23 cellular contexts compared by ENCODE assay signal in genomic region chr6:144173971-144174370, GRCh38.
"Had no signal": no experiment of that assay in that cellular context is flagged by ENCODE, and none has a peak within 500 bp of the region (broad histone marks: within the 10 kb centered on the region; RNA-seq: fewer than 3 reads in every experiment).

No MANE protein-coding gene starts in this region.

- H3K27ac ChIP-seq: colonic mucosa, epithelial cell of prostate, esophagus squamous epithelium, gastrocnemius medialis, heart right ventricle, left lung had no signal

- H3K4me1 ChIP-seq: colonic mucosa, esophagus squamous epithelium, gastrocnemius medialis had no signal

- H3K4me3 ChIP-seq: colonic mucosa, esophagus squamous epithelium, gastrocnemius medialis, heart right ventricle, left lung, lung had no signal

- H3K9me3 ChIP-seq: colonic mucosa, esophagus squamous epithelium, gastrocnemius medialis, left lung had no signal

- DNase-seq: colonic mucosa; cortex of kidney; effector CD8-positive, alpha-beta T cell; effector memory CD8-positive, alpha-beta T cell; endodermal cell; erythroblast; esophagus squamous epithelium; foreskin fibroblast; foreskin melanocyte; gastrocnemius medialis; glutamatergic neuron; head of caudate nucleus; heart right ventricle; hippocampal formation; left cardiac atrium; left lung; left ventricle myocardium superior; mammary epithelial cell; mesendoderm; midbrain had no signal

- H3K27me3 ChIP-seq: colonic mucosa, esophagus squamous epithelium, gastrocnemius medialis, heart right ventricle, left lung had no signal

- ATAC-seq: effector memory CD8-positive, alpha-beta T cell; esophagus mucosa; gastrocnemius medialis; heart right ventricle; left lung; left ventricle myocardium superior had no signal

- H3K36me3 ChIP-seq: colonic mucosa, gastrocnemius medialis had no signal
